In the genomic region with DNA sequence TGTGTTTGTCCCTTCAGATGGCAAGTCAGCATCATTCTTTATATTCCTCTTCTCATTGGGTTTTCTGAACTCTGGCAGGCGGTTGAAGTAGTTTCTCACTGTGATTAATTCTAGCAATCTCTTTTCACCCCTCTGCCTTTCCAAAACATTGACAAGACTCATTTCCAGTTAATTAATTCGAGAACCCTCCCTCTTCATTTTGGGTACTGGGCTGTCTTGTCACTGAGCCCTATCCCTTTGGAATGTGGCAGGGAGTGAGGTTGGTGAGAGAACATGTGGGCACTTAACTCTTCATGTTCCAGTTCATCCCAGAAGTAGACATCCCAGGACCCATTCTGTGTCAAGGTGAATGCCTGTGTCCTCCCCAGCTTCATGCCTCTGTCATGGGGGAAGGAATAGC, we compare ENCODE assay signal across 19 cellular contexts.
DNase-seq lines count a peak whose midpoint lies in the region; ATAC-seq and TF ChIP-seq lines count a peak whose summit lies in the region.
"Had no signal": no experiment of that assay in that cellular context is flagged by ENCODE, and none has a peak within 500 bp of the region (broad histone marks: within the 10 kb centered on the region; RNA-seq: fewer than 3 reads in every experiment).

No MANE protein-coding gene starts in this region.

- H3K27me3 ChIP-seq in ectodermal cell (ENCODE audit: control insufficient read depth, insufficient read depth, low read length, poor library complexity, severe bottlenecking) = no peaks in the 10 kb centered on the region
- H3K27me3 ChIP-seq in naive thymus-derived CD4-positive, alpha-beta T cell (ENCODE audit: control insufficient read depth in 2 of 2, insufficient read depth in 2 of 2, low read length in 2 of 2) = no peaks in the 10 kb centered on the region
- H3K27me3 ChIP-seq in sigmoid colon = no peaks in the 10 kb centered on the region

- POLR2A ChIA-PET in naive thymus-derived CD4-positive, alpha-beta T cell (lab: Charles Lee) = no interaction called here

- peaks cover 41% of the 10 kb centered on the region for H3K4me1 Mint-ChIP-seq in HFFc6 (ENCODE audit: low read depth)
- H3K4me1 Mint-ChIP-seq in osteocyte (ENCODE audit: unreplicated experiment) = peaks cover 39% of the 10 kb centered on the region
- H3K4me1 Mint-ChIP-seq in naive thymus-derived CD4-positive, alpha-beta T cell = peaks cover 0 to 7% (median 0%) of the 10 kb centered on the region in 7 donors

- CTCF ChIA-PET in naive thymus-derived CD4-positive, alpha-beta T cell (lab: Charles Lee) = no interaction called here

- no peak for TF ChIP-seq EP300 in sigmoid colon (IDR thresholded peaks at IDR 0.05)

- no peak for TF ChIP-seq POLR2A in sigmoid colon (IDR thresholded peaks at IDR 0.05)

- H3K4me1 ChIP-seq in ectodermal cell (ENCODE audit: control insufficient read depth, insufficient read depth, low read length) = peaks cover 61% of the 10 kb centered on the region
- no peaks in the 10 kb centered on the region for H3K4me1 ChIP-seq in naive thymus-derived CD4-positive, alpha-beta T cell (ENCODE audit: control insufficient read depth in 2 of 2, insufficient read depth in 2 of 2, low read length in 2 of 2)
- peaks cover 0 to 6% (median 2%) of the 10 kb centered on the region in 4 donors for H3K4me1 ChIP-seq in sigmoid colon

- H3K27ac Mint-ChIP-seq in HFFc6 = 0 out of 2 replicates have a peak overlapping the region, but pooled peaks have one; percentile 9
- H3K27ac Mint-ChIP-seq in osteocyte (ENCODE audit: unreplicated experiment) = peak overlapping the region; percentile 77
- no peak overlapping the region for H3K27ac Mint-ChIP-seq in naive thymus-derived CD4-positive, alpha-beta T cell

- H3K27me3 Mint-ChIP-seq in HFFc6 (ENCODE audit: insufficient read depth) = peaks cover 3% of the 10 kb centered on the region; the same call in 1 of the 2 replicates
- no peaks in the 10 kb centered on the region for H3K27me3 Mint-ChIP-seq in osteocyte (ENCODE audit: unreplicated experiment)
- no peaks in the 10 kb centered on the region for H3K27me3 Mint-ChIP-seq in naive thymus-derived CD4-positive, alpha-beta T cell

- H3K9me3 Mint-ChIP-seq in HFFc6 (no peaks in the 10 kb centered on the region), osteocyte (ENCODE audit: unreplicated experiment) (no peaks in the 10 kb centered on the region)
- H3K9me3 Mint-ChIP-seq in naive thymus-derived CD4-positive, alpha-beta T cell = peaks cover 0 to 12% (median 6%) of the 10 kb centered on the region in 11 donors

- intact Hi-C loops in naive thymus-derived CD4-positive, alpha-beta T cell (cut with micrococcal nuclease) = no loop called here
- intact Hi-C loops in sigmoid colon (cut with DNase I) = no loop called here

- peak overlapping the region; percentile 53 for H3K27ac ChIP-seq in ectodermal cell (ENCODE audit: insufficient read depth, low read depth, low read length, poor library complexity, severe bottlenecking)
- H3K27ac ChIP-seq in naive thymus-derived CD4-positive, alpha-beta T cell (ENCODE audit: low read depth, low read length) = no peak overlapping the region
- no peak overlapping the region for H3K27ac ChIP-seq in sigmoid colon
- H3K27ac ChIP-seq: C4-2B had no signal

- no peak overlapping the region for H3K4me3 Mint-ChIP-seq in HFFc6
- peak overlapping the region; percentile 68 for H3K4me3 Mint-ChIP-seq in osteocyte (ENCODE audit: unreplicated experiment)
- no peak overlapping the region for H3K4me3 Mint-ChIP-seq in naive thymus-derived CD4-positive, alpha-beta T cell

- H3K9me3 ChIP-seq in ectodermal cell (ENCODE audit: control insufficient read depth, low read length) (no peaks in the 10 kb centered on the region), sigmoid colon (no peaks in the 10 kb centered on the region)
- no peaks in the 10 kb centered on the region for H3K9me3 ChIP-seq in naive thymus-derived CD4-positive, alpha-beta T cell (ENCODE audit: control insufficient read depth in 2 of 3, low read length in 3 of 3)
- H3K9me3 ChIP-seq: SK-N-SH had no signal

- H3K36me3 ChIP-seq in ectodermal cell (ENCODE audit: control insufficient read depth, insufficient read depth, low read length) (no peaks in the 10 kb centered on the region), sigmoid colon (peaks cover 0 to 48% (median 6%) of the 10 kb centered on the region in 4 donors)
- peaks cover 0 to 65% (median 4%) of the 10 kb centered on the region in 3 experiments for H3K36me3 ChIP-seq in naive thymus-derived CD4-positive, alpha-beta T cell (ENCODE audit: control insufficient read depth in 2 of 3, insufficient read depth in 3 of 3, low read length in 3 of 3)

- peak overlapping the region; percentile 20 for H3K4me3 ChIP-seq in ectodermal cell (ENCODE audit: insufficient read depth, low read depth, low read length)
- no peak overlapping the region for H3K4me3 ChIP-seq in naive thymus-derived CD4-positive, alpha-beta T cell (ENCODE audit: low read length)
- no peak overlapping the region for H3K4me3 ChIP-seq in sigmoid colon

- no peak for DNase-seq in HFFc6
- DNase-seq in midbrain (lab: John Stamatoyannopoulos, UW) = peak; percentile 7
- no peak for DNase-seq in osteocyte (ENCODE audit: extremely low spot score, unreplicated experiment)
- no peak for DNase-seq in activated effector memory CD4-positive, alpha-beta T cell treated with anti-CD3 and anti-CD28 coated beads, Interleukin-2, amount 50 U/mL, for 16 hours
- no peak for DNase-seq in COLO668 (lab: John Stamatoyannopoulos, UW; ENCODE audit: unreplicated experiment)
- DNase-seq in naive thymus-derived CD4-positive, alpha-beta T cell = no peak
- no peak for DNase-seq in sigmoid colon
- DNase-seq: DMS79 treated with DMSO at 0.1 percent for 48 hours; NCI-H1048; NCI-H146; NCI-H2029 treated with DMSO at 0.1 percent for 48 hours; NCI-H2171 treated with DMSO at 0.1 percent for 48 hours; NCI-H446; NCI-H69; NK-92 treated with Interleukin-12 subunit alpha and Interleukin-12 subunit beta, amount 100 ng/mL, for 24 hours; Right ventricle myocardium superior; SK-N-SH had no signal

- 6 to 9% methylated on average over 2 of the region's 2 CpGs for WGBS in ectodermal cell, 2 experiments
- WGBS in sigmoid colon, 2 donors = 89 to 91% methylated on average over 2 of the region's 2 CpGs

- ATAC-seq in naive thymus-derived CD4-positive, alpha-beta T cell = no peak

- H3K36me3 Mint-ChIP-seq in HFFc6 (ENCODE audit: low read depth) = peaks cover 79% of the 10 kb centered on the region
- peaks cover 28% of the 10 kb centered on the region for H3K36me3 Mint-ChIP-seq in osteocyte (ENCODE audit: unreplicated experiment)
- H3K36me3 Mint-ChIP-seq in naive thymus-derived CD4-positive, alpha-beta T cell = peaks cover 20 to 81% (median 59%) of the 10 kb centered on the region in 5 donors

- TF ChIP-seq CTCF in HFFc6 (IDR thresholded peaks at IDR 0.05) (no peak), osteocyte (IDR thresholded peaks at IDR 0.05) (no peak), sigmoid colon (IDR thresholded peaks at IDR 0.05) (no peak)

Comparison
In these comparisons a context has a peak if more than half of its experiments do, and no peak if none do; other contexts are left out.
1. H3K27ac Mint-ChIP-seq: peak in HFFc6 (single experiment) and osteocyte (single experiment); none in naive thymus-derived CD4-positive, alpha-beta T cell (0 of 9).